ENCODE assay signal across 1 cellular context in genomic region chr15:39188930-39189329, GRCh38.
TF ChIP-seq lines count a peak whose summit lies in the region.

No MANE protein-coding gene starts in this region.

TF ChIP-seq in HCT116, 20 proteins besides CTCF, POLR2A, EP300 and RAD21 (continued from another document):
- TF ChIP-seq FOSL1 (IDR thresholded peaks at IDR 0.05; ENCODE audit: low read depth): peak; percentile 52; the same call in 1 of the 2 replicates
